1 cellular context compared by ENCODE assay signal in the genomic region with DNA sequence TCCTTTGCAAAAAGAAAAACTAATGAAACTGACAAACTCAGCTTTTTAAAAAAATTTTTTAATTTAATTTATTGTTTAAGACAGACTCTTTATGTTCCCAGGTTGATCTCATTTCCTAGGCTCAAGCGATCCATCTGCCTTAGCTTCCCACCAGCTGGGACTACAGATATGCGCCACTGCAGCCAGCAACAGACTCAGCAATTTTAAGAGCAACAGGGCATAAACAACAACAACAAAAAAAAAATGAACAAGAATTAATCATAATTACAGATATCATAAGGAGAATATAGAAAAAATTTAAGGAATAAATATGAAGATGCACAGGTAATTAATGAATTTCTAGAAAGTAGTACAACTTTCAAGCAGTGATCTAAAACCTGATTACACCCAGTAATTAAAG.
TF ChIP-seq lines count a peak whose summit lies in the region.

No MANE protein-coding gene starts in this region.

TF ChIP-seq in SK-N-SH, 30 proteins besides CTCF, POLR2A, EP300 and RAD21 (continued from another document):
- TF ChIP-seq, protein P1, sequence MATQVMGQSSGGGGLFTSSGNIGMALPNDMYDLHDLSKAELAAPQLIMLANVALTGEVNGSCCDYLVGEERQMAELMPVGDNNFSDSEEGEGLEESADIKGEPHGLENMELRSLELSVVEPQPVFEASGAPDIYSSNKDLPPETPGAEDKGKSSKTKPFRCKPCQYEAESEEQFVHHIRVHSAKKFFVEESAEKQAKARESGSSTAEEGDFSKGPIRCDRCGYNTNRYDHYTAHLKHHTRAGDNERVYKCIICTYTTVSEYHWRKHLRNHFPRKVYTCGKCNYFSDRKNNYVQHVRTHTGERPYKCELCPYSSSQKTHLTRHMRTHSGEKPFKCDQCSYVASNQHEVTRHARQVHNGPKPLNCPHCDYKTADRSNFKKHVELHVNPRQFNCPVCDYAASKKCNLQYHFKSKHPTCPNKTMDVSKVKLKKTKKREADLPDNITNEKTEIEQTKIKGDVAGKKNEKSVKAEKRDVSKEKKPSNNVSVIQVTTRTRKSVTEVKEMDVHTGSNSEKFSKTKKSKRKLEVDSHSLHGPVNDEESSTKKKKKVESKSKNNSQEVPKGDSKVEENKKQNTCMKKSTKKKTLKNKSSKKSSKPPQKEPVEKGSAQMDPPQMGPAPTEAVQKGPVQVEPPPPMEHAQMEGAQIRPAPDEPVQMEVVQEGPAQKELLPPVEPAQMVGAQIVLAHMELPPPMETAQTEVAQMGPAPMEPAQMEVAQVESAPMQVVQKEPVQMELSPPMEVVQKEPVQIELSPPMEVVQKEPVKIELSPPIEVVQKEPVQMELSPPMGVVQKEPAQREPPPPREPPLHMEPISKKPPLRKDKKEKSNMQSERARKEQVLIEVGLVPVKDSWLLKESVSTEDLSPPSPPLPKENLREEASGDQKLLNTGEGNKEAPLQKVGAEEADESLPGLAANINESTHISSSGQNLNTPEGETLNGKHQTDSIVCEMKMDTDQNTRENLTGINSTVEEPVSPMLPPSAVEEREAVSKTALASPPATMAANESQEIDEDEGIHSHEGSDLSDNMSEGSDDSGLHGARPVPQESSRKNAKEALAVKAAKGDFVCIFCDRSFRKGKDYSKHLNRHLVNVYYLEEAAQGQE (IDR thresholded peaks at IDR 0.05; ENCODE audit: low read depth, low read length): no peak
- no peak for TF ChIP-seq ELF1 (IDR thresholded peaks at IDR 0.05)
- no peak for TF ChIP-seq TCF12 (IDR thresholded peaks at IDR 0.05)
- TF ChIP-seq MEF2A (IDR thresholded peaks at IDR 0.05; ENCODE audit: borderline replicate concordance, low read depth): no peak
- no peak for TF ChIP-seq SIN3A (IDR thresholded peaks at IDR 0.05; ENCODE audit: borderline replicate concordance, low read depth, low read length)
- no peak for TF ChIP-seq YY1 (IDR thresholded peaks at IDR 0.05; ENCODE audit: low read depth)
- TF ChIP-seq TEAD4 (IDR thresholded peaks at IDR 0.05; ENCODE audit: borderline replicate concordance, insufficient read depth): no peak
- no peak for TF ChIP-seq NRF1 (IDR thresholded peaks at IDR 0.05; ENCODE audit: low read depth, low read length)
- TF ChIP-seq FOXM1 (IDR thresholded peaks at IDR 0.05; ENCODE audit: low read depth): no peak
